Comparison of ENCODE assay signal across 15 cellular contexts in the genomic region with DNA sequence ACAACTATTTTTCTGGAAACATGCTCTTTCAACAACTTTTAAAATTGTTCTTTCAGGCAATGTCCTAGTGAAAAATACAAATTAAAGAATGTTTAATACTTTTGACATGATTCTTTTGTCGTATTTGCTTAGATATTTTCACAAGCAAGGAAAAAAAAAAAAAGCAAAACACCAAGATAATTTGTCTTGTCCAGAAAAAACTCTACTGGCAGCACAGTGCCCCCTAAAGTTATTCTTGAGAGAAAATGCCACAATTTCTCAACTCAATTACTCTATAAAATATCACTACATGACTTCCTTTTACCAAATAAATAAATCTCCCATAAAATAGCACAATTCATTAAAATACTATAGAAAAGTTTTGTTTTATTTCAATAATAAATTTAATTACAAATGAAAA.
DNase-seq lines count a peak whose midpoint lies in the region; ATAC-seq and TF ChIP-seq lines count a peak whose summit lies in the region.
"Had no signal": no experiment of that assay in that cellular context is flagged by ENCODE, and none has a peak within 500 bp of the region (broad histone marks: within the 10 kb centered on the region; RNA-seq: fewer than 3 reads in every experiment).

No MANE protein-coding gene starts in this region.

- no peak overlapping the region for H3K4me3 Mint-ChIP-seq in endothelial cell (ENCODE audit: unreplicated experiment)

- no peaks in the 10 kb centered on the region for H3K9me3 ChIP-seq in PC-3 (ENCODE audit: low read length)
- H3K9me3 ChIP-seq: SJCRH30, tibial artery had no signal

- no peaks in the 10 kb centered on the region for H3K36me3 ChIP-seq in PC-3 (ENCODE audit: low read depth, low read length)
- H3K36me3 ChIP-seq: SJCRH30, tibial artery had no signal

- no peaks in the 10 kb centered on the region for H3K27me3 ChIP-seq in PC-3 (ENCODE audit: low read length)
- H3K27me3 ChIP-seq: SJCRH30, tibial artery had no signal

- BruUV-seq in PC-3 (replicated peaks; lab: Mats Ljungman, UMichigan) = no TSS peak

- POLR2A ChIA-PET in PC-3 (lab: Charles Lee; ENCODE audit: unreplicated experiment) = no interaction called here

- H3K9ac ChIP-seq in PC-3 (ENCODE audit: low read length) = no peak overlapping the region
- H3K9ac ChIP-seq: KMS-11 had no signal

- CTCF ChIA-PET in PC-3 (lab: Charles Lee) = no interaction called here

- H3K27me3 Mint-ChIP-seq in endothelial cell (ENCODE audit: unreplicated experiment) = no peaks in the 10 kb centered on the region

- no peaks in the 10 kb centered on the region for H3K36me3 Mint-ChIP-seq in endothelial cell (ENCODE audit: low read depth, unreplicated experiment)

- DNase-seq in NCI-H2081 (lab: John Stamatoyannopoulos, UW) (peak; percentile 14 to 51), NCI-H2081 treated with DMSO at 0.1 percent for 48 hours (lab: John Stamatoyannopoulos, UW) (no peak), PC-3 (peak; percentile 4), endothelial cell (ENCODE audit: low spot score) (no peak), renal cortical epithelial cell (ENCODE audit: low read depth) (peak; percentile 19), GDM1 (lab: John Stamatoyannopoulos, UW) (no peak), NCI-H510A treated with DMSO at 0.1 percent for 48 hours (lab: John Stamatoyannopoulos, UW) (no peak)
- DNase-seq: activated CD4-positive, alpha-beta T cell treated with anti-CD3 and anti-CD28 coated beads, Interleukin-2, amount 50 U/mL, for 1 hour; DND-41; NCI-H345; tibial artery had no signal

- no peaks in the 10 kb centered on the region for H4K20me1 ChIP-seq in PC-3 (ENCODE audit: low read length)

- H3F3A ChIP-seq in PC-3 (ENCODE audit: low read length, unreplicated experiment) = no peaks in the 10 kb centered on the region

- H3K79me2 ChIP-seq in PC-3 (ENCODE audit: low read length) = no peaks in the 10 kb centered on the region

- H3K27ac Mint-ChIP-seq in endothelial cell (ENCODE audit: unreplicated experiment) = peak overlapping the region; percentile 93
- H3K27ac Mint-ChIP-seq: activated T-helper 2 cell treated with anti-CD3 and anti-CD28 coated beads, Interferon-gamma antibody, Interleukin-2, Interleukin-4, amounts not matched to agents 10 μg/mL and 5 μg/mL and 100 μg/mL, durations not matched to agents 14 hours and 24 hours and 36 hours had no signal

- TF ChIP-seq CTCF in PC-3 (conservative IDR thresholded peaks at IDR 0.05; ENCODE audit: low read depth, low read length) (peak; percentile 41), endothelial cell (IDR thresholded peaks at IDR 0.05; ENCODE audit: unreplicated experiment) (peak; percentile 53)

- intact Hi-C loops in PC-3 (cut with micrococcal nuclease) = no loop called here

- no peak overlapping the region for H3K27ac ChIP-seq in PC-3 (ENCODE audit: low read length)
- H3K27ac ChIP-seq: KMS-11, SJCRH30, tibial artery had no signal

- H3K9me2 ChIP-seq in PC-3 (replicated peaks; ENCODE audit: low read length) = no peaks in the 10 kb centered on the region

- no peaks in the 10 kb centered on the region for H3K4me1 ChIP-seq in PC-3 (ENCODE audit: insufficient read depth, low read length)
- H3K4me1 ChIP-seq: tibial artery had no signal

- H3K4me2 ChIP-seq in PC-3 (ENCODE audit: low read length) = no peak overlapping the region
- H3K4me2 ChIP-seq: KMS-11 had no signal

- H3K4me3 ChIP-seq in PC-3 (ENCODE audit: low read length) = no peak overlapping the region
- H3K4me3 ChIP-seq: SJCRH30, tibial artery had no signal

- H3K9me3 Mint-ChIP-seq in endothelial cell (ENCODE audit: unreplicated experiment) = no peaks in the 10 kb centered on the region
- H3K9me3 Mint-ChIP-seq: activated T-helper 2 cell treated with anti-CD3 and anti-CD28 coated beads, Interferon-gamma antibody, Interleukin-2, Interleukin-4, amounts not matched to agents 10 μg/mL and 5 μg/mL and 100 μg/mL, durations not matched to agents 14 hours and 24 hours and 36 hours had no signal

- H3K4me1 Mint-ChIP-seq in endothelial cell (ENCODE audit: unreplicated experiment) = peaks cover 9% of the 10 kb centered on the region

- no peak overlapping the region for H2AFZ ChIP-seq in PC-3 (ENCODE audit: low read length)

- no peak for ATAC-seq in PC-3
- no peak for ATAC-seq in GM18498 (IDR thresholded peaks at IDR 0.05; ENCODE audit: unreplicated experiment)

Comparison
In these comparisons a context has a peak if more than half of its experiments do, and no peak if none do; other contexts are left out.
1. DNase-seq: peak in NCI-H2081 (2 of 2), PC-3 (single experiment) and renal cortical epithelial cell (single experiment); none in NCI-H2081 treated with DMSO at 0.1 percent for 48 hours (single experiment), endothelial cell (single experiment), GDM1 (single experiment) and NCI-H510A treated with DMSO at 0.1 percent for 48 hours (single experiment).